31 cellular contexts compared by ENCODE assay signal in the genomic region with DNA sequence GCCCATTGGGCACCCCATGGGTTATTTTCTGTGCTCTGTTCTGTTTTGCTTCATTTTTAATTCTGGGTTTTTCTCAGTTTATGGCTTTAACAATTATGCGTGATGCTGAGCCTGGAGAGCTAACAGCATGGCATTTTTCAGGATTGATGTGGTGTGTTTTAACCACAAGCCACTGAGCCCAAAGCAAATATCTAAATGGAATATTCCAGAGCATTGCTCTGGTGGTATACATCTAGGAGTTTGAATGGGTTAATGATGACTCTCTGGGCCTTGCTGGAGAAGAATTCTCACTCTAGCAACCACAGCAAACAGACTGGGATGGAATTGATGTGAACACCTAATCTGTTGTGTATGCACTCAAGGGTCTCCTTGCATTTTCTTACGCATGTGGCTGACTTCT.
"Had no signal": no experiment of that assay in that cellular context is flagged by ENCODE, and none has a peak within 500 bp of the region (broad histone marks: within the 10 kb centered on the region; RNA-seq: fewer than 3 reads in every experiment).

No MANE protein-coding gene starts in this region.

- H3K27me3 ChIP-seq: hepatocyte, left lung, neural progenitor cell, neutrophil, ovary, right atrium auricular region, right lobe of liver, tibial nerve, upper lobe of left lung, vagina had no signal

- H3K36me3 ChIP-seq: left lung, lower lobe of right lung, neural progenitor cell, neutrophil, ovary, right atrium auricular region, right lobe of liver, tibial nerve, upper lobe of left lung, vagina had no signal

- H3K9me3 ChIP-seq: left lung, lower lobe of right lung, neutrophil, ovary, right atrium auricular region, right lobe of liver, tibial nerve, upper lobe of left lung, vagina had no signal

- H3K36me3 Mint-ChIP-seq: immature natural killer cell; naive B cell; natural killer cell; stimulated activated memory B cell treated with anti-CD40 and anti-IgM and Interleukin-4, amounts not matched to agents 10 μg/mL and 1 μg/mL and 100 μg/mL, for 72 hours had no signal

- H3K27ac Mint-ChIP-seq: immature natural killer cell; naive B cell; natural killer cell; nephron progenitor cell; neural progenitor cell; progenitor cell of endocrine pancreas; stimulated activated memory B cell treated with anti-CD40 and anti-IgM and Interleukin-4, amounts not matched to agents 10 μg/mL and 1 μg/mL and 100 μg/mL, for 72 hours; stimulated activated naive CD8-positive, alpha-beta T cell treated with anti-CD3 and anti-CD28 coated beads, Interleukin-15, amount 100 ng/mL, for 72 hours had no signal

- FAIRE-seq: islet of Langerhans, kidney, small intestine had no signal

- H3K27me3 Mint-ChIP-seq: naive B cell; progenitor cell of endocrine pancreas; stimulated activated naive CD8-positive, alpha-beta T cell treated with anti-CD3 and anti-CD28 coated beads, Interleukin-15, amount 100 ng/mL, for 72 hours had no signal

- H3K4me1 Mint-ChIP-seq: naive B cell; stimulated activated memory B cell treated with anti-CD40 and anti-IgM and Interleukin-4, amounts not matched to agents 10 μg/mL and 1 μg/mL and 100 μg/mL, for 72 hours had no signal

- H3K4me3 ChIP-seq: hepatocyte, left lung, lower lobe of right lung, neural progenitor cell, ovary, right atrium auricular region, right lobe of liver, tibial nerve, upper lobe of left lung, vagina had no signal

- H3K9ac ChIP-seq: neural progenitor cell had no signal

- ATAC-seq: left colon; left lung; lower lobe of right lung; natural killer cell; right lobe of liver; stimulated activated memory B cell treated with anti-CD40 and anti-IgM and Interleukin-4, amounts not matched to agents 10 μg/mL and 1 μg/mL and 100 μg/mL, for 72 hours; stimulated activated naive CD8-positive, alpha-beta T cell treated with anti-CD3 and anti-CD28 coated beads, Interleukin-15, amount 100 ng/mL, for 72 hours had no signal

- H3K4me2 ChIP-seq: hepatocyte, neural progenitor cell had no signal

- DNase-seq: immature natural killer cell; kidney; left colon; left lung; lower lobe of right lung; mammary epithelial cell; mesenchymal stem cell; naive B cell; natural killer cell; nephron progenitor cell; occipital lobe; ovary; right lobe of liver; small intestine; stimulated activated CD4-positive, alpha-beta T cell treated with anti-CD3 and anti-CD28 coated beads, Interleukin-1b, Interleukin-23, amount 100 ng/mL, for 48 hours; stimulated activated CD4-positive, alpha-beta T cell treated with anti-CD3 and anti-CD28 coated beads, Interleukin-2, amount 100 ng/mL, for 48 hours; stimulated activated CD4-positive, alpha-beta T cell treated with anti-CD3 and anti-CD28 coated beads, Interleukin-4, amount 100 ng/mL, for 4 hours; stimulated activated CD8-positive, alpha-beta memory T cell treated with anti-CD3 and anti-CD28 coated beads, Interleukin-4, amount 100 ng/mL, for 48 hours; stimulated activated naive CD4-positive, alpha-beta T cell treated with Interleukin-2 at 50 U/mL for 16 hours; stimulated activated naive CD8-positive, alpha-beta T cell treated with anti-CD3 and anti-CD28 coated beads, Interleukin-15, amount 100 ng/mL, for 72 hours; substantia nigra; upper lobe of left lung had no signal

- H3K4me3 Mint-ChIP-seq: immature natural killer cell; naive B cell; natural killer cell; nephron progenitor cell; neural progenitor cell; stimulated activated memory B cell treated with anti-CD40 and anti-IgM and Interleukin-4, amounts not matched to agents 10 μg/mL and 1 μg/mL and 100 μg/mL, for 72 hours; stimulated activated naive CD8-positive, alpha-beta T cell treated with anti-CD3 and anti-CD28 coated beads, Interleukin-15, amount 100 ng/mL, for 72 hours had no signal

- H3K79me2 ChIP-seq: hepatocyte had no signal

- H2AFZ ChIP-seq: hepatocyte, neural progenitor cell had no signal

- H3K27ac ChIP-seq: hepatocyte, left lung, lower lobe of right lung, neural progenitor cell, neutrophil, ovary, right atrium auricular region, right lobe of liver, tibial nerve, upper lobe of left lung, vagina had no signal

- H3K9me3 Mint-ChIP-seq: naive B cell; natural killer cell; nephron progenitor cell; neural progenitor cell; stimulated activated memory B cell treated with anti-CD40 and anti-IgM and Interleukin-4, amounts not matched to agents 10 μg/mL and 1 μg/mL and 100 μg/mL, for 72 hours; stimulated activated naive CD8-positive, alpha-beta T cell treated with anti-CD3 and anti-CD28 coated beads, Interleukin-15, amount 100 ng/mL, for 72 hours had no signal

- H3K4me1 ChIP-seq: left lung, lower lobe of right lung, right atrium auricular region, right lobe of liver, tibial nerve, upper lobe of left lung, vagina had no signal
